Comparison of ENCODE assay signal across 10 cellular contexts in the genomic region with DNA sequence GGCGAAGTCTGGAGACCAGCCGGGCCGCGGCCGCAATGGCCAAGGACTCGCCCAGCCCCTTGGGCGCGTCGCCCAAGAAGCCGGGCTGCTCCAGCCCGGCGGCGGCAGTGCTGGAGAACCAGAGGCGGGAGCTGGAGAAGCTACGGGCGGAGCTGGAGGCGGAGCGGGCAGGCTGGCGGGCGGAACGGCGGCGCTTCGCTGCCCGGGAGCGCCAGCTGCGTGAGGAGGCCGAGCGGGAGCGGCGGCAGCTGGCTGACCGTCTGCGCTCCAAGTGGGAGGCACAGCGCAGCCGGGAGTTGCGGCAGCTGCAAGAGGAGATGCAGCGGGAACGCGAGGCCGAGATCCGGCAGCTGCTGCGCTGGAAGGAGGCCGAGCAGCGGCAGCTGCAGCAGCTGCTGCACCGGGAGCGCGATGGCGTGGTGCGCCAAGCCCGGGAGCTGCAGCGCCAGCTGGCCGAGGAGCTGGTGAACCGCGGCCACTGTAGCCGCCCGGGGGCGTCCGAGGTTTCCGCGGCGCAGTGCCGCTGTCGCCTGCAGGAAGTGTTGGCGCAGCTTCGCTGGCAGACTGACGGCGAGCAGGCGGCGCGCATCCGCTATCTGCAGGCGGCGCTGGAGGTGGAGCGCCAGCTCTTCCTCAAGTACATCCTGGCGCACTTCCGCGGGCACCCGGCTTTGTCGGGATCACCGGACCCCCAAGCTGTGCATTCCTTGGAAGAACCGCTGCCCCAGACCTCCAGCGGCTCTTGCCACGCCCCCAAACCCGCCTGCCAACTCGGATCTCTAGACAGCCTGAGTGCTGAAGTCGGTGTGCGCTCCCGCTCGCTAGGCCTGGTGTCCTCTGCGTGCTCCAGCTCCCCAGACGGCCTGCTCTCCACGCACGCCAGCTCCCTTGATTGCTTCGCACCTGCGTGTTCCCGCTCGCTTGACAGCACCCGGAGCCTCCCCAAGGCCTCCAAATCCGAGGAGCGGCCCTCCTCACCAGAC. TPM values are rescaled to one million over a fixed set of nuclear protein-coding genes. Genes with fewer than 3 reads are reported as not detected.
DNase-seq lines count a peak whose midpoint lies in the region; ATAC-seq and TF ChIP-seq lines count a peak whose summit lies in the region.
"Not testable (repeated sequence)": the region's sequence is repeated elsewhere in the genome, so short reads cannot be mapped to it uniquely, and the experiment has no call there.
"Had no signal": no experiment of that assay in that cellular context is flagged by ENCODE, and none has a peak within 500 bp of the region (broad histone marks: within the 10 kb centered on the region; RNA-seq: fewer than 3 reads in every experiment).

No MANE protein-coding gene starts in this region.

- not testable (repeated sequence) for H3K36me3 Mint-ChIP-seq in activated CD8-positive, alpha-beta memory T cell treated with anti-CD3 and anti-CD28 coated beads, Interleukin-2, amount 10 ng/mL, durations not matched to agents 7 days and 5 days; natural killer cell

- not testable (repeated sequence) for DNase-seq in activated CD8-positive, alpha-beta memory T cell treated with anti-CD3 and anti-CD28 coated beads, Interleukin-2, amount 10 ng/mL, durations not matched to agents 7 days and 5 days; heart left ventricle; natural killer cell

- intact Hi-C loops in heart left ventricle (cut with DNase I); natural killer cell (cut with micrococcal nuclease): not testable (repeated sequence)

- no CpG with 5 or more reads among the region's 100 CpGs for WGBS in heart left ventricle, 4 donors

- not testable (repeated sequence) for H3K4me3 Mint-ChIP-seq in activated CD8-positive, alpha-beta memory T cell treated with anti-CD3 and anti-CD28 coated beads, Interleukin-2, amount 10 ng/mL, durations not matched to agents 7 days and 5 days; natural killer cell

- not testable (repeated sequence) for H3K27me3 ChIP-seq in heart left ventricle

- TF ChIP-seq CTCF in heart left ventricle (IDR thresholded peaks at IDR 0.05); natural killer cell (IDR thresholded peaks at IDR 0.05): not testable (repeated sequence)

- not testable (repeated sequence) for H3K4me1 Mint-ChIP-seq in activated CD8-positive, alpha-beta memory T cell treated with anti-CD3 and anti-CD28 coated beads, Interleukin-2, amount 10 ng/mL, durations not matched to agents 7 days and 5 days; natural killer cell

- H3K9me3 ChIP-seq in heart left ventricle: not testable (repeated sequence)

- not testable (repeated sequence) for H3K27me3 Mint-ChIP-seq in activated CD8-positive, alpha-beta memory T cell treated with anti-CD3 and anti-CD28 coated beads, Interleukin-2, amount 10 ng/mL, durations not matched to agents 7 days and 5 days; natural killer cell (ENCODE audit: low read depth in 2 of 2)

- CTCF ChIA-PET in activated CD8-positive, alpha-beta memory T cell treated with anti-CD3 and anti-CD28 coated beads, Interleukin-2, amount 10 ng/mL, durations not matched to agents 7 days and 5 days (lab: Charles Lee): not testable (repeated sequence)

- ATAC-seq in GM18907 (IDR thresholded peaks at IDR 0.05; ENCODE audit: unreplicated experiment) (peak; percentile 67), GM21717 (IDR thresholded peaks at IDR 0.05; ENCODE audit: unreplicated experiment) (peak; percentile 64), HG03064 (IDR thresholded peaks at IDR 0.05; ENCODE audit: low read depth, unreplicated experiment) (peak; percentile 71), HG03469 (IDR thresholded peaks at IDR 0.05; ENCODE audit: unreplicated experiment) (peak; percentile 42), heart left ventricle (peak; percentile 57 to 88 (median 87)), natural killer cell (peak; percentile 73 to 78 (median 74))
- ATAC-seq in activated CD8-positive, alpha-beta memory T cell treated with anti-CD3 and anti-CD28 coated beads, Interleukin-2, amount 10 ng/mL, durations not matched to agents 7 days and 5 days: peak; percentile 76

- not testable (repeated sequence) for H3K4me1 ChIP-seq in heart left ventricle

- H3K27ac Mint-ChIP-seq in activated CD8-positive, alpha-beta memory T cell treated with anti-CD3 and anti-CD28 coated beads, Interleukin-2, amount 10 ng/mL, durations not matched to agents 7 days and 5 days; natural killer cell: not testable (repeated sequence)

- not testable (repeated sequence) for H3K4me3 ChIP-seq in heart left ventricle

- TF ChIP-seq POLR2A in heart left ventricle (IDR thresholded peaks at IDR 0.05): not testable (repeated sequence)

- not testable (repeated sequence) for H3K27ac ChIP-seq in heart left ventricle

- not testable (repeated sequence) for H3K36me3 ChIP-seq in heart left ventricle

- not testable (repeated sequence) for H3K9me3 Mint-ChIP-seq in activated CD8-positive, alpha-beta memory T cell treated with anti-CD3 and anti-CD28 coated beads, Interleukin-2, amount 10 ng/mL, durations not matched to agents 7 days and 5 days (ENCODE audit: low read depth); natural killer cell

RNA-seq across cellular contexts. Expression of a gene that starts 0.6 kb away (rescaled TPM):
- total RNA-seq in activated CD8-positive, alpha-beta memory T cell treated with anti-CD3 and anti-CD28 coated beads, Interleukin-2, amount 10 ng/mL, durations not matched to agents 7 days and 5 days: under 1 TPM; 0.05 to 0.09 TPM
- total RNA-seq in heart left ventricle (under 1 TPM in 5 of 9 donors, not detected in 4; 0.05 to 0.38 (median 0.12) TPM), natural killer cell (under 1 TPM in 2 of 3 donors, not detected in 1; 0.14 to 0.70 TPM)
- under 1 TPM in 1 of 2 donors, not detected in 1; 0.06 TPM for polyA plus RNA-seq in heart left ventricle
- total RNA-seq: ascending aorta, Caco-2, RPMI7951 had no signal

RNA-seq across cellular contexts. Expression of a gene that starts 33.1 kb away (rescaled TPM):
- 1 to 10 TPM; 4.2 to 4.4 TPM for total RNA-seq in activated CD8-positive, alpha-beta memory T cell treated with anti-CD3 and anti-CD28 coated beads, Interleukin-2, amount 10 ng/mL, durations not matched to agents 7 days and 5 days
- total RNA-seq in heart left ventricle (1 to 10 TPM; 1.1 to 2.8 (median 2.0) TPM), natural killer cell (10 to 100 TPM in 1 of 3 donors, 1 to 10 TPM in 2; 6.3 to 10.2 (median 7.7) TPM)
- polyA plus RNA-seq in heart left ventricle: 1 to 10 TPM; 1.4 to 1.6 TPM
